ENCODE assay signal across 1 cellular context in the genomic region with DNA sequence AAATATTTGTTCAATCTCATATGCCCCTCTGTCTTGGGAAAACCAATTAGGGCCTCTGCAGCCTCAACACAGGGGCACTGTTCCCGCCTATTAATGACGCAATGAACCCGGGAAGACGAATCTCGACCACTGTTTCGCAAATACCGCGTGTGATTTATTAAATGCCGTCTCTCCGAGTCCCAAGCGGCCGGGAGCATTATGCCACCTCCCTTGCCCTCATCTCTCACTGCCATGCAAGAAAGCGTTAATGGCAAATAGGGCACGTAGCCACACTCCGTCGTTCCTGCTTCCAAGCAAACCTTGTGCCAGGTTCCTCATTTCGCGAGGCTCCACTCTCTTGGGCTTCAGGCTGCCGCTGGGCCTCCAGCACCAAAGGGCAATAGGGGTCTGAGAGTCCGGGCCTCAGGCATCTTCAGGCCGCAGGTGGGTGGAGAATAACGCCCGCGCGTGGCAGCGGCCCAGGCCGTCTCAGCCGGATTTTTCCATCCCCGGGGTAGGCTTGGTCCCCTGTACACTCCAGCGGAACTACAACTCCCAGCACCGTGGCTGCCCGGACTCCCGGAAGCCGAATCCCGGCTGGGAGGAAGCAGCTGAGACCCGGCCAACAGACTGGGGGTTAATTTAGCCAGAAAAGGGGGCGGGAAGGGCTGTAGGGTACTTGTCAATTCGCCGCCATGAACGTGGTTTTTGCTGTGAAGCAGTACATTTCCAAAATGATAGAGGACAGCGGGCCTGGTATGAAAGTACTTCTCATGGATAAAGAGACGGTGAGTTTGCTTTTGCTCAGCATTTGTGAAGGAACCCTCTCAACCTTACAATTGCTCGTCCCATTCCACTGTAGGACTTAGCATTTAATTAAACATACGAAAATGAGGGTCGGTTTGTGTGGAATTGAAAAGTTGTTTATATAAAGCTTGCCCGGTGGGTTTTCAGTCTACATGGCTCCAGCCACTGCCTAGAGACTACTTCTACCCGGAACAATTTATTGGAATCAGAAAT.
A peak's percentile ranks its signal among the peaks of the same experiment; 100 is the strongest.
TF ChIP-seq lines count a peak whose summit lies in the region.

A gene with protein sequence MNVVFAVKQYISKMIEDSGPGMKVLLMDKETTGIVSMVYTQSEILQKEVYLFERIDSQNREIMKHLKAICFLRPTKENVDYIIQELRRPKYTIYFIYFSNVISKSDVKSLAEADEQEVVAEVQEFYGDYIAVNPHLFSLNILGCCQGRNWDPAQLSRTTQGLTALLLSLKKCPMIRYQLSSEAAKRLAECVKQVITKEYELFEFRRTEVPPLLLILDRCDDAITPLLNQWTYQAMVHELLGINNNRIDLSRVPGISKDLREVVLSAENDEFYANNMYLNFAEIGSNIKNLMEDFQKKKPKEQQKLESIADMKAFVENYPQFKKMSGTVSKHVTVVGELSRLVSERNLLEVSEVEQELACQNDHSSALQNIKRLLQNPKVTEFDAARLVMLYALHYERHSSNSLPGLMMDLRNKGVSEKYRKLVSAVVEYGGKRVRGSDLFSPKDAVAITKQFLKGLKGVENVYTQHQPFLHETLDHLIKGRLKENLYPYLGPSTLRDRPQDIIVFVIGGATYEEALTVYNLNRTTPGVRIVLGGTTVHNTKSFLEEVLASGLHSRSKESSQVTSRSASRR (plus strand): TSS at position 593 of the 999 bp plus-strand sequence. CDS start 82 bp downstream, at position 675.

TF ChIP-seq in HepG2, 621 proteins besides CTCF, POLR2A, EP300 and RAD21 (continued from another document and continues in another):
- TF ChIP-seq, protein P1, sequence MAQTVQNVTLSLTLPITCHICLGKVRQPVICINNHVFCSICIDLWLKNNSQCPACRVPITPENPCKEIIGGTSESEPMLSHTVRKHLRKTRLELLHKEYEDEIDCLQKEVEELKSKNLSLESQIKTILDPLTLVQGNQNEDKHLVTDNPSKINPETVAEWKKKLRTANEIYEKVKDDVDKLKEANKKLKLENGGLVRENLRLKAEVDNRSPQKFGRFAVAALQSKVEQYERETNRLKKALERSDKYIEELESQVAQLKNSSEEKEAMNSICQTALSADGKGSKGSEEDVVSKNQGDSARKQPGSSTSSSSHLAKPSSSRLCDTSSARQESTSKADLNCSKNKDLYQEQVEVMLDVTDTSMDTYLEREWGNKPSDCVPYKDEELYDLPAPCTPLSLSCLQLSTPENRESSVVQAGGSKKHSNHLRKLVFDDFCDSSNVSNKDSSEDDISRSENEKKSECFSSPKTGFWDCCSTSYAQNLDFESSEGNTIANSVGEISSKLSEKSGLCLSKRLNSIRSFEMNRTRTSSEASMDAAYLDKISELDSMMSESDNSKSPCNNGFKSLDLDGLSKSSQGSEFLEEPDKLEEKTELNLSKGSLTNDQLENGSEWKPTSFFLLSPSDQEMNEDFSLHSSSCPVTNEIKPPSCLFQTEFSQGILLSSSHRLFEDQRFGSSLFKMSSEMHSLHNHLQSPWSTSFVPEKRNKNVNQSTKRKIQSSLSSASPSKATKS (CRISPR knock-in tag; IDR thresholded peaks at IDR 0.05), result peak; percentile 89
- TF ChIP-seq ZNF724P (CRISPR knock-in tag; IDR thresholded peaks at IDR 0.05; ENCODE audit: borderline replicate concordance) (no peak), MYC (CRISPR knock-in tag; IDR thresholded peaks at IDR 0.05; ENCODE audit: borderline replicate concordance) (peak; percentile 86), TBP (CRISPR knock-in tag; IDR thresholded peaks at IDR 0.05) (no peak), MED8 (CRISPR knock-in tag; IDR thresholded peaks at IDR 0.05; ENCODE audit: insufficient replicate concordance) (peak; percentile 38), ZNF614 (CRISPR knock-in tag; IDR thresholded peaks at IDR 0.05; ENCODE audit: borderline replicate concordance) (peak; percentile 50; the same call in 1 of the 2 replicates), ZNF883 (CRISPR knock-in tag; IDR thresholded peaks at IDR 0.05; ENCODE audit: not compliant biosample characterization) (peak; percentile 78), MLLT10 (CRISPR knock-in tag; IDR thresholded peaks at IDR 0.05) (no peak), ZNF879 (CRISPR knock-in tag; IDR thresholded peaks at IDR 0.05) (no peak), MEIS2 (CRISPR knock-in tag; IDR thresholded peaks at IDR 0.05) (peak; percentile 10; the same call in 1 of the 2 replicates), ZNF850 (CRISPR knock-in tag; conservative IDR thresholded peaks at IDR 0.05) (0 out of 2 replicates have a peak, but pooled peaks have one; percentile 38), ONECUT2 (CRISPR knock-in tag; IDR thresholded peaks at IDR 0.05) (no peak), ASH2L (IDR thresholded peaks at IDR 0.05; ENCODE audit: insufficient read length, low read depth, low read length) (peak; percentile 90), ZNF564 (CRISPR knock-in tag; IDR thresholded peaks at IDR 0.05) (peak; percentile 23; the same call in 1 of the 2 replicates), RBM39 (IDR thresholded peaks at IDR 0.05; ENCODE audit: low read depth, low read length, poor library complexity, severe bottlenecking) (peak; percentile 85), FOXA1 (IDR thresholded peaks at IDR 0.05) (no peak), FOXA1 (CRISPR knock-in tag; IDR thresholded peaks at IDR 0.05) (peak; percentile 35; the same call in 1 of the 2 replicates), NONO (IDR thresholded peaks at IDR 0.05) (no peak), NONO (CRISPR knock-in tag; conservative IDR thresholded peaks at IDR 0.05) (peak; percentile 71), SOX13 (IDR thresholded peaks at IDR 0.05) (no peak), SOX13 (CRISPR knock-in tag; conservative IDR thresholded peaks at IDR 0.05 in 1 of 2, IDR thresholded peaks at IDR 0.05 in 1 of 2) (peak in 1 of 2 experiments; percentile 57; a peak in 2 of 4 replicates), NRL (CRISPR knock-in tag; IDR thresholded peaks at IDR 0.05; ENCODE audit: borderline replicate concordance) (peak; percentile 78; the same call in 1 of the 2 replicates), SMYD3 (CRISPR knock-in tag; IDR thresholded peaks at IDR 0.05) (peak; percentile 90), SMAD1 (CRISPR knock-in tag; IDR thresholded peaks at IDR 0.05; ENCODE audit: borderline replicate concordance, low read depth) (no peak), ATF1 (CRISPR knock-in tag; IDR thresholded peaks at IDR 0.05) (peak; percentile 83), ZNF317 (CRISPR knock-in tag; IDR thresholded peaks at IDR 0.05) (peak; percentile 70; the same call in 1 of the 2 replicates), ZBTB7B (CRISPR knock-in tag; IDR thresholded peaks at IDR 0.05) (no peak; the same call in 1 of the 2 replicates), NPAS2 (CRISPR knock-in tag; IDR thresholded peaks at IDR 0.05; ENCODE audit: borderline replicate concordance) (no peak)
- TF ChIP-seq, protein P2, sequence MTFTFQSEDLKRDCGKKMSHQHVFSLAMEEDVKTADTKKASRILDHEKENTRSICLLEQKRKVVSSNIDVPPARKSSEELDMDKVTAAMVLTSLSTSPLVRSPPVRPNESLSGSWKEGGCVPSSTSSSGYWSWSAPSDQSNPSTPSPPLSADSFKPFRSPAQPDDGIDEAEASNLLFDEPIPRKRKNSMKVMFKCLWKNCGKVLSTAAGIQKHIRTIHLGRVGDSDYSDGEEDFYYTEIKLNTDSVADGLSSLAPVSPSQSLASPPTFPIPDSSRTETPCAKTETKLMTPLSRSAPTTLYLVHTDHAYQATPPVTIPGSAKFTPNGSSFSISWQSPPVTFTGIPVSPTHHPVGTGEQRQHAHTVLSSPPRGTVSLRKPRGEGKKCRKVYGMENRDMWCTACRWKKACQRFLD (CRISPR knock-in tag; IDR thresholded peaks at IDR 0.05; ENCODE audit: borderline replicate concordance), result 0 out of 2 replicates have a peak, but pooled peaks have one; percentile 75
- TF ChIP-seq, protein P3, sequence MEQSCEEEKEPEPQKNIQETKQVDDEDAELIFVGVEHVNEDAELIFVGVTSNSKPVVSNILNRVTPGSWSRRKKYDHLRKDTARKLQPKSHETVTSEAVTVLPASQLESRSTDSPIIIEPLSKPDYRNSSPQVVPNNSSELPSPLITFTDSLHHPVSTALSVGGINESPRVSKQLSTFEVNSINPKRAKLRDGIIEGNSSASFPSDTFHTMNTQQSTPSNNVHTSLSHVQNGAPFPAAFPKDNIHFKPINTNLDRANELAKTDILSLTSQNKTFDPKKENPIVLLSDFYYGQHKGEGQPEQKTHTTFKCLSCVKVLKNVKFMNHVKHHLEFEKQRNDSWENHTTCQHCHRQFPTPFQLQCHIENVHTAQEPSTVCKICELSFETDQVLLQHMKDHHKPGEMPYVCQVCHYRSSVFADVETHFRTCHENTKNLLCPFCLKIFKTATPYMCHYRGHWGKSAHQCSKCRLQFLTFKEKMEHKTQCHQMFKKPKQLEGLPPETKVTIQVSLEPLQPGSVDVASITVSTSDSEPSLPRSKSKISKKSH (CRISPR knock-in tag; IDR thresholded peaks at IDR 0.05; ENCODE audit: borderline replicate concordance), result 0 out of 2 replicates have a peak, but pooled peaks have one; percentile 46
- TF ChIP-seq, protein P4, sequence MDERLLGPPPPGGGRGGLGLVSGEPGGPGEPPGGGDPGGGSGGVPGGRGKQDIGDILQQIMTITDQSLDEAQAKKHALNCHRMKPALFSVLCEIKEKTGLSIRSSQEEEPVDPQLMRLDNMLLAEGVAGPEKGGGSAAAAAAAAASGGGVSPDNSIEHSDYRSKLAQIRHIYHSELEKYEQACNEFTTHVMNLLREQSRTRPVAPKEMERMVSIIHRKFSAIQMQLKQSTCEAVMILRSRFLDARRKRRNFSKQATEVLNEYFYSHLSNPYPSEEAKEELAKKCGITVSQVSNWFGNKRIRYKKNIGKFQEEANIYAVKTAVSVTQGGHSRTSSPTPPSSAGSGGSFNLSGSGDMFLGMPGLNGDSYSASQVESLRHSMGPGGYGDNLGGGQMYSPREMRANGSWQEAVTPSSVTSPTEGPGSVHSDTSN (CRISPR knock-in tag; IDR thresholded peaks at IDR 0.05), result no peak
- TF ChIP-seq, protein P5, sequence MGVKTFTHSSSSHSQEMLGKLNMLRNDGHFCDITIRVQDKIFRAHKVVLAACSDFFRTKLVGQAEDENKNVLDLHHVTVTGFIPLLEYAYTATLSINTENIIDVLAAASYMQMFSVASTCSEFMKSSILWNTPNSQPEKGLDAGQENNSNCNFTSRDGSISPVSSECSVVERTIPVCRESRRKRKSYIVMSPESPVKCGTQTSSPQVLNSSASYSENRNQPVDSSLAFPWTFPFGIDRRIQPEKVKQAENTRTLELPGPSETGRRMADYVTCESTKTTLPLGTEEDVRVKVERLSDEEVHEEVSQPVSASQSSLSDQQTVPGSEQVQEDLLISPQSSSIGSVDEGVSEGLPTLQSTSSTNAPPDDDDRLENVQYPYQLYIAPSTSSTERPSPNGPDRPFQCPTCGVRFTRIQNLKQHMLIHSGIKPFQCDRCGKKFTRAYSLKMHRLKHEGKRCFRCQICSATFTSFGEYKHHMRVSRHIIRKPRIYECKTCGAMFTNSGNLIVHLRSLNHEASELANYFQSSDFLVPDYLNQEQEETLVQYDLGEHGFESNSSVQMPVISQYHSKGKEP (CRISPR knock-in tag; IDR thresholded peaks at IDR 0.05), result no peak
- TF ChIP-seq, protein P6, sequence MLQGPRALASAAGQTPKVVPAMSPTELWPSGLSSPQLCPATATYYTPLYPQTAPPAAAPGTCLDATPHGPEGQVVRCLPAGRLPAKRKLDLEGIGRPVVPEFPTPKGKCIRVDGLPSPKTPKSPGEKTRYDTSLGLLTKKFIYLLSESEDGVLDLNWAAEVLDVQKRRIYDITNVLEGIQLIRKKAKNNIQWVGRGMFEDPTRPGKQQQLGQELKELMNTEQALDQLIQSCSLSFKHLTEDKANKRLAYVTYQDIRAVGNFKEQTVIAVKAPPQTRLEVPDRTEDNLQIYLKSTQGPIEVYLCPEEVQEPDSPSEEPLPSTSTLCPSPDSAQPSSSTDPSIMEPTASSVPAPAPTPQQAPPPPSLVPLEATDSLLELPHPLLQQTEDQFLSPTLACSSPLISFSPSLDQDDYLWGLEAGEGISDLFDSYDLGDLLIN (CRISPR knock-in tag; IDR thresholded peaks at IDR 0.05; ENCODE audit: borderline replicate concordance), result no peak
- TF ChIP-seq, protein P7, sequence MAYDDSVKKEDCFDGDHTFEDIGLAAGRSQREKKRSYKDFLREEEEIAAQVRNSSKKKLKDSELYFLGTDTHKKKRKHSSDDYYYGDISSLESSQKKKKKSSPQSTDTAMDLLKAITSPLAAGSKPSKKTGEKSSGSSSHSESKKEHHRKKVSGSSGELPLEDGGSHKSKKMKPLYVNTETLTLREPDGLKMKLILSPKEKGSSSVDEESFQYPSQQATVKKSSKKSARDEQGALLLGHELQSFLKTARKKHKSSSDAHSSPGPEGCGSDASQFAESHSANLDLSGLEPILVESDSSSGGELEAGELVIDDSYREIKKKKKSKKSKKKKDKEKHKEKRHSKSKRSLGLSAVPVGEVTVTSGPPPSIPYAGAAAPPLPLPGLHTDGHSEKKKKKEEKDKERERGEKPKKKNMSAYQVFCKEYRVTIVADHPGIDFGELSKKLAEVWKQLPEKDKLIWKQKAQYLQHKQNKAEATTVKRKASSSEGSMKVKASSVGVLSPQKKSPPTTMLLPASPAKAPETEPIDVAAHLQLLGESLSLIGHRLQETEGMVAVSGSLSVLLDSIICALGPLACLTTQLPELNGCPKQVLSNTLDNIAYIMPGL (CRISPR knock-in tag; IDR thresholded peaks at IDR 0.05; ENCODE audit: borderline replicate concordance in 1 of 2, low read depth in 1 of 2), result peak; percentile 68 to 74; a peak in 3 of 4 replicates
- TF ChIP-seq, protein P8, sequence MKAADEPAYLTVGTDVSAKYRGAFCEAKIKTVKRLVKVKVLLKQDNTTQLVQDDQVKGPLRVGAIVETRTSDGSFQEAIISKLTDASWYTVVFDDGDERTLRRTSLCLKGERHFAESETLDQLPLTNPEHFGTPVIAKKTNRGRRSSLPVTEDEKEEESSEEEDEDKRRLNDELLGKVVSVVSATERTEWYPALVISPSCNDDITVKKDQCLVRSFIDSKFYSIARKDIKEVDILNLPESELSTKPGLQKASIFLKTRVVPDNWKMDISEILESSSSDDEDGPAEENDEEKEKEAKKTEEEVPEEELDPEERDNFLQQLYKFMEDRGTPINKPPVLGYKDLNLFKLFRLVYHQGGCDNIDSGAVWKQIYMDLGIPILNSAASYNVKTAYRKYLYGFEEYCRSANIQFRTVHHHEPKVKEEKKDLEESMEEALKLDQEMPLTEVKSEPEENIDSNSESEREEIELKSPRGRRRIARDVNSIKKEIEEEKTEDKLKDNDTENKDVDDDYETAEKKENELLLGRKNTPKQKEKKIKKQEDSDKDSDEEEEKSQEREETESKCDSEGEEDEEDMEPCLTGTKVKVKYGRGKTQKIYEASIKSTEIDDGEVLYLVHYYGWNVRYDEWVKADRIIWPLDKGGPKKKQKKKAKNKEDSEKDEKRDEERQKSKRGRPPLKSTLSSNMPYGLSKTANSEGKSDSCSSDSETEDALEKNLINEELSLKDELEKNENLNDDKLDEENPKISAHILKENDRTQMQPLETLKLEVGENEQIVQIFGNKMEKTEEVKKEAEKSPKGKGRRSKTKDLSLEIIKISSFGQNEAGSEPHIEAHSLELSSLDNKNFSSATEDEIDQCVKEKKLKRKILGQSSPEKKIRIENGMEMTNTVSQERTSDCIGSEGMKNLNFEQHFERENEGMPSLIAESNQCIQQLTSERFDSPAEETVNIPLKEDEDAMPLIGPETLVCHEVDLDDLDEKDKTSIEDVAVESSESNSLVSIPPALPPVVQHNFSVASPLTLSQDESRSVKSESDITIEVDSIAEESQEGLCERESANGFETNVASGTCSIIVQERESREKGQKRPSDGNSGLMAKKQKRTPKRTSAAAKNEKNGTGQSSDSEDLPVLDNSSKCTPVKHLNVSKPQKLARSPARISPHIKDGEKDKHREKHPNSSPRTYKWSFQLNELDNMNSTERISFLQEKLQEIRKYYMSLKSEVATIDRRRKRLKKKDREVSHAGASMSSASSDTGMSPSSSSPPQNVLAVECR (CRISPR knock-in tag; IDR thresholded peaks at IDR 0.05; ENCODE audit: borderline replicate concordance), result peak; percentile 94
